Comparison of ENCODE assay signal across 10 cellular contexts in genomic region chr6:43645613-43645964, GRCh38. TPM values are rescaled to one million over a fixed set of nuclear protein-coding genes. Genes with fewer than 3 reads are reported as not detected.
DNase-seq lines count a peak whose midpoint lies in the region; ATAC-seq and TF ChIP-seq lines count a peak whose summit lies in the region.
"Had no signal": no experiment of that assay in that cellular context is flagged by ENCODE, and none has a peak within 500 bp of the region (broad histone marks: within the 10 kb centered on the region; RNA-seq: fewer than 3 reads in every experiment).

No MANE protein-coding gene starts in this region.

- BruUV-seq in A673 (replicated peaks; lab: Mats Ljungman, UMichigan): no TSS peak

- H3K9ac ChIP-seq in HUES6 (ENCODE audit: low read length) (no peak overlapping the region), endocrine pancreas (ENCODE audit: control insufficient read depth, insufficient read depth, low read length) (peak overlapping the region; percentile 39)

- H3K9me3 Mint-ChIP-seq in natural killer cell treated with Interleukin-12 subunit alpha and Interleukin-12 subunit beta and Interleukin-15 and Interleukin-18, amount 100 ng/mL, for 72 hours: no peaks in the 10 kb centered on the region

- POLR2A ChIA-PET in A673 (lab: Charles Lee; ENCODE audit: low non-redundant PET): no interaction called here

- no peak overlapping the region for H3K27ac ChIP-seq in A673 (ENCODE audit: low read depth, low read length, poor library complexity, severe bottlenecking)
- H3K27ac ChIP-seq in HUES6 (ENCODE audit: low read depth, low read length): no peak overlapping the region

- no peak for DNase-seq in A673 (ENCODE audit: low spot score)
- no peak for DNase-seq in natural killer cell treated with Interleukin-12 subunit alpha and Interleukin-12 subunit beta and Interleukin-15 and Interleukin-18, amount 100 ng/mL, for 72 hours (ENCODE audit: low spot score)
- no peak for DNase-seq in EL
- DNase-seq: GF-D8, NCI-H2171 had no signal

- peak overlapping the region; percentile 91 for H3K4me3 Mint-ChIP-seq in natural killer cell treated with Interleukin-12 subunit alpha and Interleukin-12 subunit beta and Interleukin-15 and Interleukin-18, amount 100 ng/mL, for 72 hours

- peak overlapping the region in 1 of 2 donors; percentile 82 for H3K27ac Mint-ChIP-seq in natural killer cell treated with Interleukin-12 subunit alpha and Interleukin-12 subunit beta and Interleukin-15 and Interleukin-18, amount 100 ng/mL, for 72 hours

- intact Hi-C loops in A673 (cut with micrococcal nuclease; ENCODE audit: unreplicated experiment): no loop called here

- H3K9me3 ChIP-seq in A673 (ENCODE audit: low read depth, low read length, poor library complexity, severe bottlenecking) (no peaks in the 10 kb centered on the region), HUES6 (ENCODE audit: control insufficient read depth, insufficient read depth, low read depth, low read length) (no peaks in the 10 kb centered on the region), endocrine pancreas (ENCODE audit: control insufficient read depth, low read length) (no peaks in the 10 kb centered on the region)

- no peak for TF ChIP-seq CTCF in A673 (conservative IDR thresholded peaks at IDR 0.05; ENCODE audit: low read depth, low read length)

- no peaks in the 10 kb centered on the region for H3K27me3 Mint-ChIP-seq in natural killer cell treated with Interleukin-12 subunit alpha and Interleukin-12 subunit beta and Interleukin-15 and Interleukin-18, amount 100 ng/mL, for 72 hours

- no peak for ATAC-seq in natural killer cell treated with Interleukin-12 subunit alpha and Interleukin-12 subunit beta and Interleukin-15 and Interleukin-18, amount 100 ng/mL, for 72 hours
- ATAC-seq in HG03280 (IDR thresholded peaks at IDR 0.05; ENCODE audit: unreplicated experiment) (no peak), HG03439 (IDR thresholded peaks at IDR 0.05; ENCODE audit: unreplicated experiment) (no peak), GM18867 (IDR thresholded peaks at IDR 0.05; ENCODE audit: unreplicated experiment) (no peak)

- H3K27me3 ChIP-seq in A673 (replicated peaks; ENCODE audit: insufficient read depth, low read depth, low read length, poor library complexity) (no peaks in the 10 kb centered on the region), HUES6 (ENCODE audit: control insufficient read depth, insufficient read depth, low read length) (no peaks in the 10 kb centered on the region), endocrine pancreas (ENCODE audit: control insufficient read depth, insufficient read depth, low read length) (no peaks in the 10 kb centered on the region)

- H3K4me3 ChIP-seq in A673 (ENCODE audit: low read depth, low read length, poor library complexity, severe bottlenecking) (peak overlapping the region; percentile 29), HUES6 (ENCODE audit: low read depth, low read length) (peak overlapping the region; percentile 67), endocrine pancreas (ENCODE audit: control insufficient read depth, insufficient read depth, low read length) (peak overlapping the region; percentile 38)

- H3K4me1 ChIP-seq in A673 (ENCODE audit: insufficient read depth, low read length, poor library complexity, severe bottlenecking) (peaks cover 4% of the 10 kb centered on the region), HUES6 (ENCODE audit: control insufficient read depth, insufficient read depth, low read length) (peaks cover 3% of the 10 kb centered on the region; the same call in 1 of the 2 replicates), endocrine pancreas (ENCODE audit: control insufficient read depth, insufficient read depth, low read length) (no peaks in the 10 kb centered on the region)

- peaks cover 12 to 18% of the 10 kb centered on the region in 2 donors for H3K4me1 Mint-ChIP-seq in natural killer cell treated with Interleukin-12 subunit alpha and Interleukin-12 subunit beta and Interleukin-15 and Interleukin-18, amount 100 ng/mL, for 72 hours (ENCODE audit: low read depth in 2 of 2)

- H3K36me3 ChIP-seq in A673 (ENCODE audit: insufficient read depth, low read length, poor library complexity, severe bottlenecking) (peaks cover 20% of the 10 kb centered on the region), HUES6 (ENCODE audit: control insufficient read depth, insufficient read depth, low read length) (peaks cover 17% of the 10 kb centered on the region), endocrine pancreas (ENCODE audit: control insufficient read depth, insufficient read depth, low read length) (no peaks in the 10 kb centered on the region)

- H3K36me3 Mint-ChIP-seq in natural killer cell treated with Interleukin-12 subunit alpha and Interleukin-12 subunit beta and Interleukin-15 and Interleukin-18, amount 100 ng/mL, for 72 hours: peaks cover 8% of the 10 kb centered on the region

- CTCF ChIA-PET in A673 (lab: Charles Lee): no interaction called here

RNA-seq across cellular contexts. Expression of gene RSPH9, which starts 0.8 kb away (rescaled TPM):
- total RNA-seq in A673 (2021): 0.11 TPM in 2 replicates
- total RNA-seq in natural killer cell treated with Interleukin-12 subunit alpha and Interleukin-12 subunit beta and Interleukin-15 and Interleukin-18, amount 100 ng/mL, for 72 hours: not detected

RNA-seq across cellular contexts. Expression of gene MAD2L1BP, which starts 9.9 kb away (rescaled TPM):
- 52.0 and 55.3 TPM in 2 replicates for total RNA-seq in A673 (2021)
- total RNA-seq in natural killer cell treated with Interleukin-12 subunit alpha and Interleukin-12 subunit beta and Interleukin-15 and Interleukin-18, amount 100 ng/mL, for 72 hours: 10 to 100 TPM; 37.1 to 39.7 TPM

RNA-seq across cellular contexts. Expression of gene GTPBP2, which starts 16.5 kb away (rescaled TPM):
- total RNA-seq in A673 (2021): 59.4 and 72.1 TPM in 2 replicates
- 100 to 1,000 TPM in 1 of 2 donors, 10 to 100 TPM in 1; 85.4 to 116 TPM for total RNA-seq in natural killer cell treated with Interleukin-12 subunit alpha and Interleukin-12 subunit beta and Interleukin-15 and Interleukin-18, amount 100 ng/mL, for 72 hours

RNA-seq across cellular contexts. Expression of gene MRPS18A, which starts 42.0 kb away (rescaled TPM):
- 64.6 and 69.1 TPM in 2 replicates for total RNA-seq in A673 (2021)
- 10 to 100 TPM; 32.7 to 39.3 TPM for total RNA-seq in natural killer cell treated with Interleukin-12 subunit alpha and Interleukin-12 subunit beta and Interleukin-15 and Interleukin-18, amount 100 ng/mL, for 72 hours
